8 cellular contexts compared by ENCODE assay signal in the genomic region with DNA sequence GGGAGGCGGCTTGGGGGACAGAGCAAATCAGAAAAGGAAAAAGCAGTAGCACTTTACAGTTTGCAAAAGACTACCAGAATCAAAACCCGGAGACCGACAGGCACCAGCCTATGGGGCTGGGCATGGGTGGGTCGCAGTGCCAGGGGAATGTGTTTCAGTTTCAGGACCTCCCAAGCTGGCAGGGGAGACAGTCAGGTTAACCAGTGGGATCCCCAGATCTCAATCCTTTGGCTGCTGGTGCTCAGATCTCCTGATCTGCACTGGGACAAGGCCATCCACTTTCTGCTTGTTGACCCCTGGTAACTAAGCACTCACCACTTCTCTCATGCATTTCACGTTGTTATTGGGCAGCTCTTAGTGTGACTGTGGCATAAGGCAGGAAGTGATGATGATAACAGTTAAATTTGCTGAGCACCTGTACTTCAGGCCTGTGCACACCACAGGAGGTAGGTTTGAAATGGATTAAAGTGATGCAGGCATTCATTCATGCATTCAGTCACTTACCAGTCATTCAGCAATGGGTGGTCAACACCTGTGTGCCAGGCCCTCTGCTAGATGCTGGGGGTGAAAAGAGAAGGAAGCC. TPM values are rescaled to one million over a fixed set of nuclear protein-coding genes. Genes with fewer than 3 reads are reported as not detected.
DNase-seq lines count a peak whose midpoint lies in the region; ATAC-seq, FAIRE-seq and TF ChIP-seq lines count a peak whose summit lies in the region.

No MANE protein-coding gene starts in this region.

- no peak for FAIRE-seq in D721Med (lab: Jason Lieb, UNC)

- H2AFZ ChIP-seq in DND-41 (ENCODE audit: low read depth, low read length): peak overlapping the region; percentile 62
- H2AFZ ChIP-seq in smooth muscle cell (ENCODE audit: low read depth): no peak overlapping the region

- H3K4me3 Mint-ChIP-seq in activated T-cell treated with anti-CD3 and anti-CD28 coated beads, Interleukin-2, amount 50 U/mL, for 24 hours: peak overlapping the region; percentile 78

- H4K20me1 ChIP-seq in DND-41 (ENCODE audit: insufficient read depth, low read length) (no peaks in the 10 kb centered on the region), smooth muscle cell (ENCODE audit: low read depth) (peaks cover 24% of the 10 kb centered on the region)

- H3K4me2 ChIP-seq in DND-41 (ENCODE audit: insufficient read depth, low read length) (peak overlapping the region; percentile 75), smooth muscle cell (peak overlapping the region; percentile 93)

- peaks cover 42% of the 10 kb centered on the region for H3K4me1 Mint-ChIP-seq in activated T-cell treated with anti-CD3 and anti-CD28 coated beads, Interleukin-2, amount 50 U/mL, for 24 hours (ENCODE audit: low read depth)

- H3K9ac ChIP-seq in DND-41 (ENCODE audit: low read depth, low read length) (peak overlapping the region; percentile 58), smooth muscle cell (ENCODE audit: low read depth) (peak overlapping the region; percentile 88)

- H3K79me2 ChIP-seq in DND-41 (ENCODE audit: insufficient read depth, low read length) (no peaks in the 10 kb centered on the region), smooth muscle cell (ENCODE audit: low read depth) (peaks cover 39% of the 10 kb centered on the region)

- H3K9me3 Mint-ChIP-seq in activated T-cell treated with anti-CD3 and anti-CD28 coated beads, Interleukin-2, amount 50 U/mL, for 24 hours: no peaks in the 10 kb centered on the region

- ATAC-seq in DND-41 (ENCODE audit: insufficient read depth, low read depth) (peak; percentile 49), right cardiac atrium (no peak), HG02588 (IDR thresholded peaks at IDR 0.05; ENCODE audit: unreplicated experiment) (no peak)

- H3K27ac Mint-ChIP-seq in activated T-cell treated with anti-CD3 and anti-CD28 coated beads, Interleukin-2, amount 50 U/mL, for 24 hours: peak overlapping the region; percentile 84

- 22% methylated on average over 5 of the region's 5 CpGs for WGBS in right cardiac atrium
- WGBS in smooth muscle cell (ENCODE audit: low lambda C conversion rate): 67% methylated on average over 5 of the region's 5 CpGs

- peak overlapping the region in 1 of 2 experiments; percentile 53; a peak in 2 of 4 replicates for H3K4me3 ChIP-seq in DND-41 (ENCODE audit: low read depth in 1 of 2, low read length in 2 of 2)
- H3K4me3 ChIP-seq in right cardiac atrium (ENCODE audit: low read length): peak overlapping the region; percentile 94
- H3K4me3 ChIP-seq in smooth muscle cell: peak overlapping the region; percentile 73

- H3K27ac ChIP-seq in DND-41 (ENCODE audit: low read length) (peak overlapping the region; percentile 2; the same call in 1 of the 2 replicates), right cardiac atrium (ENCODE audit: low read length) (peak overlapping the region; percentile 72), smooth muscle cell (ENCODE audit: low read depth) (peak overlapping the region; percentile 83)

- H3K4me1 ChIP-seq in DND-41 (ENCODE audit: insufficient read depth, low read length) (peaks cover 11% of the 10 kb centered on the region), right cardiac atrium (ENCODE audit: control insufficient read depth, insufficient read depth, low read length) (peaks cover 7% of the 10 kb centered on the region), smooth muscle cell (ENCODE audit: low read depth) (peaks cover 34% of the 10 kb centered on the region)

- DNase-seq in DND-41 (no peak), LHCN-M2 (ENCODE audit: low read depth) (peak; percentile 65), right cardiac atrium (peak in 2 of 3 donors; percentile 13 to 20), smooth muscle cell (lab: John Stamatoyannopoulos, UW; ENCODE audit: unreplicated experiment) (no peak), D721Med (ENCODE audit: insufficient read length, low spot score) (no peak), NCI-H526 treated with DMSO at 0.1 percent for 48 hours (lab: John Stamatoyannopoulos, UW) (no peak)
- DNase-seq in activated T-cell treated with anti-CD3 and anti-CD28 coated beads, Interleukin-2, amount 50 U/mL, for 24 hours: no peak

- H3K27me3 Mint-ChIP-seq in activated T-cell treated with anti-CD3 and anti-CD28 coated beads, Interleukin-2, amount 50 U/mL, for 24 hours: no peaks in the 10 kb centered on the region

- H3F3A ChIP-seq in smooth muscle cell (ENCODE audit: low read depth): peaks cover 12% of the 10 kb centered on the region

- intact Hi-C loops in right cardiac atrium (cut with DNase I): loop anchor here in 3 of 4 donors (5.0 kb wide), 1 partner anchor 48 kb away; no protein-coding TSS in a partner anchor

- H3K27me3 ChIP-seq in DND-41 (ENCODE audit: insufficient read depth, low read length, poor library complexity): no peaks in the 10 kb centered on the region
- no peaks in the 10 kb centered on the region for H3K27me3 ChIP-seq in right cardiac atrium (ENCODE audit: control insufficient read depth, insufficient read depth)
- H3K27me3 ChIP-seq in smooth muscle cell (ENCODE audit: low read depth): no peaks in the 10 kb centered on the region

- TF ChIP-seq CTCF in DND-41 (IDR thresholded peaks at IDR 0.05; ENCODE audit: borderline replicate concordance, extremely low read depth, low read length, poor library complexity, severe bottlenecking): no peak
- no peak for TF ChIP-seq CTCF in smooth muscle cell (IDR thresholded peaks at IDR 0.05; ENCODE audit: borderline replicate concordance, insufficient read depth, poor library complexity, severe bottlenecking)
- no peak for TF ChIP-seq CTCF in D721Med (IDR thresholded peaks at IDR 0.05; ENCODE audit: insufficient read depth, missing control alignments)

- H3K36me3 ChIP-seq in DND-41 (ENCODE audit: insufficient read depth, low read length): no peaks in the 10 kb centered on the region
- H3K36me3 ChIP-seq in smooth muscle cell (ENCODE audit: low read depth): no peaks in the 10 kb centered on the region

- H3K9me3 ChIP-seq in DND-41 (ENCODE audit: insufficient read depth, low read length, severe bottlenecking) (no peaks in the 10 kb centered on the region), right cardiac atrium (ENCODE audit: control insufficient read depth, low read length) (no peaks in the 10 kb centered on the region), smooth muscle cell (replicated peaks; ENCODE audit: low read depth) (no peaks in the 10 kb centered on the region)

- no peaks in the 10 kb centered on the region for H3K36me3 Mint-ChIP-seq in activated T-cell treated with anti-CD3 and anti-CD28 coated beads, Interleukin-2, amount 50 U/mL, for 24 hours (ENCODE audit: low read depth)

RNA-seq across cellular contexts. Expression of gene STXBP1, which starts 42.2 kb away (rescaled TPM):
- total RNA-seq in LHCN-M2 (2014; rRNA removed) (40.4 and 98.0 TPM in 2 replicates), right cardiac atrium (10 to 100 TPM; 30.0 to 43.3 (median 41.2) TPM), smooth muscle cell (22.4 and 39.5 TPM in 2 replicates)
- polyA plus RNA-seq in LHCN-M2 (2012): 33.2 TPM
- polyA plus RNA-seq in right cardiac atrium (19.4 TPM), smooth muscle cell (22.8 and 26.7 TPM in 2 replicates)

Comparison
In these comparisons a context has a peak if more than half of its experiments do, and no peak if none do; other contexts are left out.
1. DNase-seq: peak in LHCN-M2 (single experiment) and right cardiac atrium (2 of 3); none in DND-41 (single experiment), activated T-cell treated with anti-CD3 and anti-CD28 coated beads, Interleukin-2, amount 50 U/mL, for 24 hours (single experiment), smooth muscle cell (single experiment), D721Med (single experiment) and NCI-H526 treated with DMSO at 0.1 percent for 48 hours (single experiment).
2. H3K27ac ChIP-seq: peak in every context shown above with its lines; median percentile 83 in smooth muscle cell; 72 in right cardiac atrium; 2 in DND-41.